In genomic region chr1:15218287-15219279, GRCh38 we compare ENCODE assay signal across 1 cellular context.
TF ChIP-seq lines count a peak whose summit lies in the region.

No MANE protein-coding gene starts in this region.

TF ChIP-seq in GM12878, 131 proteins besides CTCF, POLR2A, EP300 and RAD21 (continued from another document):
- TF ChIP-seq CREB1 (IDR thresholded peaks at IDR 0.05; ENCODE audit: low read depth) (no peak), ATF2 (IDR thresholded peaks at IDR 0.05; ENCODE audit: low read length) (no peak), STAT1 (conservative IDR thresholded peaks at IDR 0.05) (no peak), JUNB (IDR thresholded peaks at IDR 0.05) (no peak), TAF1 (IDR thresholded peaks at IDR 0.05; ENCODE audit: borderline replicate concordance, low read depth, low read length) (no peak), NR2C1 (IDR thresholded peaks at IDR 0.05) (0 out of 2 replicates have a peak, but pooled peaks have one; percentile 44)
